Comparison of ENCODE assay signal across 1 cellular context in genomic region chr3:115254492-115255196, GRCh38.
TF ChIP-seq lines count a peak whose summit lies in the region.

No MANE protein-coding gene starts in this region.

TF ChIP-seq in GM23338, 12 proteins besides CTCF, POLR2A, EP300 and RAD21 (continued from another document):
- TF ChIP-seq REST (IDR thresholded peaks at IDR 0.05; ENCODE audit: unreplicated experiment) (no peak), ZNF331 (CRISPR knock-in tag; IDR thresholded peaks at IDR 0.05; ENCODE audit: low read depth) (no peak), EZH2 (IDR thresholded peaks at IDR 0.05; ENCODE audit: low read depth, unreplicated experiment) (no peak)
TF ChIP-seq in GM23338: peak in this region for 0.
